14 cellular contexts compared by ENCODE assay signal in genomic region chr6:6588924-6589696, GRCh38. TPM values are rescaled to one million over a fixed set of nuclear protein-coding genes. Genes with fewer than 3 reads are reported as not detected.
A peak's percentile ranks its signal among the peaks of the same experiment; 100 is the strongest.
DNase-seq lines count a peak whose midpoint lies in the region; ATAC-seq and TF ChIP-seq lines count a peak whose summit lies in the region.
"Had no signal": no experiment of that assay in that cellular context is flagged by ENCODE, and none has a peak within 500 bp of the region (broad histone marks: within the 10 kb centered on the region; RNA-seq: fewer than 3 reads in every experiment).

No MANE protein-coding gene starts in this region.

- H3K4me3 Mint-ChIP-seq in activated T-cell treated with anti-CD3 and anti-CD28 coated beads, Interleukin-2, amount 50 U/mL, for 4 hours = peak overlapping the region; percentile 68

- H3K27ac ChIP-seq in Peyer's patch (peak overlapping the region; percentile 6 to 84 (median 48)), heart right ventricle (peak overlapping the region in 9 of 10 donors; percentile 5 to 87 (median 63)), thymus (ENCODE audit: low read depth) (peak overlapping the region; percentile 93)
- H3K27ac ChIP-seq: vagina had no signal

- 50 to 57% methylated on average over 8 of the region's 8 CpGs for WGBS in heart right ventricle, 2 donors
- WGBS in thymus = 45% methylated on average over 8 of the region's 8 CpGs

- intact Hi-C loops in heart right ventricle (cut with DNase I) = no loop called here

- peak in 1 of 2 donors; percentile 42 for ATAC-seq in activated T-cell treated with anti-CD3 and anti-CD28 coated beads, Interleukin-2, amount 50 U/mL, for 4 hours
- ATAC-seq in heart right ventricle = peak in 5 of 8 donors; percentile 29 to 68 (median 64)

- TF ChIP-seq CTCF in Peyer's patch (IDR thresholded peaks at IDR 0.05) (no peak), heart right ventricle (IDR thresholded peaks at IDR 0.05) (no peak)

- no peaks in the 10 kb centered on the region for H3K36me3 Mint-ChIP-seq in activated T-cell treated with anti-CD3 and anti-CD28 coated beads, Interleukin-2, amount 50 U/mL, for 4 hours (ENCODE audit: insufficient read depth)

- H3K4me1 ChIP-seq in Peyer's patch = peaks cover 0 to 20% (median 4%) of the 10 kb centered on the region in 4 donors
- H3K4me1 ChIP-seq in heart right ventricle = peaks cover 14 to 64% (median 47%) of the 10 kb centered on the region in 9 donors
- H3K4me1 ChIP-seq in thymus (ENCODE audit: control insufficient read depth, insufficient read depth, low read length) = peaks cover 26% of the 10 kb centered on the region
- H3K4me1 ChIP-seq: vagina had no signal

- peak overlapping the region in 2 of 4 donors; percentile 37 to 45 for H3K4me3 ChIP-seq in Peyer's patch
- peak overlapping the region in 6 of 10 donors; percentile 16 to 43 (median 21) for H3K4me3 ChIP-seq in heart right ventricle
- H3K4me3 ChIP-seq in thymus (ENCODE audit: low read length) = peak overlapping the region; percentile 8
- H3K4me3 ChIP-seq: vagina had no signal

- H3K9me3 Mint-ChIP-seq in activated T-cell treated with anti-CD3 and anti-CD28 coated beads, Interleukin-2, amount 50 U/mL, for 4 hours = no peaks in the 10 kb centered on the region

- DNase-seq in activated T-cell treated with anti-CD3 and anti-CD28 coated beads, Interleukin-2, amount 50 U/mL, for 4 hours = no peak
- DNase-seq in activated T-cell treated with anti-CD3 and anti-CD28 coated beads, Interleukin-2, amount 50 U/mL, for 48 hours = no peak
- DNase-seq in Peyer's patch = peak in 2 of 3 donors; percentile 50 to 58
- peak in 1 of 2 donors; percentile 23 for DNase-seq in heart right ventricle
- DNase-seq in NCI-H510A treated with DMSO at 0.1 percent for 48 hours (lab: John Stamatoyannopoulos, UW) = no peak
- no peak for DNase-seq in DMS 273 treated with DMSO at 0.1 percent for 48 hours (lab: John Stamatoyannopoulos, UW)
- no peak for DNase-seq in activated effector memory CD4-positive, alpha-beta T cell treated with anti-CD3 and anti-CD28 coated beads, Interleukin-2, amount 50 U/mL, for 16 hours
- DNase-seq: NCI-H1092; stimulated activated CD4-positive, alpha-beta T cell treated with anti-CD3 and anti-CD28 coated beads, Interleukin-2, amount 100 ng/mL, for 24 hours had no signal

- no peaks in the 10 kb centered on the region for H3K9me3 ChIP-seq in Peyer's patch
- no peaks in the 10 kb centered on the region for H3K9me3 ChIP-seq in heart right ventricle
- H3K9me3 ChIP-seq in thymus (ENCODE audit: control insufficient read depth) = no peaks in the 10 kb centered on the region
- H3K9me3 ChIP-seq: vagina had no signal

- no peak for TF ChIP-seq POLR2A in Peyer's patch (IDR thresholded peaks at IDR 0.05)

- H3K27me3 Mint-ChIP-seq in activated T-cell treated with anti-CD3 and anti-CD28 coated beads, Interleukin-2, amount 50 U/mL, for 4 hours (ENCODE audit: low read depth) = no peaks in the 10 kb centered on the region

- H3K36me3 ChIP-seq in Peyer's patch (no peaks in the 10 kb centered on the region), heart right ventricle (no peaks in the 10 kb centered on the region), thymus (ENCODE audit: control insufficient read depth, insufficient read depth) (no peaks in the 10 kb centered on the region)
- H3K36me3 ChIP-seq: vagina had no signal

- H3K27me3 ChIP-seq in Peyer's patch = no peaks in the 10 kb centered on the region
- no peaks in the 10 kb centered on the region for H3K27me3 ChIP-seq in heart right ventricle
- no peaks in the 10 kb centered on the region for H3K27me3 ChIP-seq in thymus (ENCODE audit: control insufficient read depth, insufficient read depth)
- H3K27me3 ChIP-seq: vagina had no signal

- H3K4me1 Mint-ChIP-seq in activated T-cell treated with anti-CD3 and anti-CD28 coated beads, Interleukin-2, amount 50 U/mL, for 4 hours (ENCODE audit: low read depth) = peaks cover 67% of the 10 kb centered on the region

RNA-seq across cellular contexts. Expression of gene LY86, which starts 0.6 kb away (rescaled TPM):
- total RNA-seq in activated T-cell treated with anti-CD3 and anti-CD28 coated beads, Interleukin-2, amount 50 U/mL, for 4 hours = under 1 TPM in 2 of 3 donors, not detected in 1; 0.16 to 0.25 TPM
- total RNA-seq in Peyer's patch (10 to 100 TPM in 1 of 4 donors, 1 to 10 TPM in 1, not detected in 2; 1.7 to 39.6 TPM), heart right ventricle (1 to 10 TPM in 4 of 10 donors, under 1 TPM in 6; 0.23 to 7.6 (median 0.91) TPM)
- polyA plus RNA-seq in heart right ventricle (1 to 10 TPM in 1 of 2 donors, under 1 TPM in 1; 0.29 to 1.1 TPM), thymus (17.1 TPM)
- total RNA-seq: glomerular endothelial cell, myocyte had no signal
- polyA plus RNA-seq: AG04450 had no signal

Comparison
In these comparisons a context has a peak if more than half of its experiments do, and no peak if none do; other contexts are left out.
1. DNase-seq: peak in Peyer's patch (2 of 3); none in activated T-cell treated with anti-CD3 and anti-CD28 coated beads, Interleukin-2, amount 50 U/mL, for 4 hours (single experiment), activated T-cell treated with anti-CD3 and anti-CD28 coated beads, Interleukin-2, amount 50 U/mL, for 48 hours (0 of 2), NCI-H510A treated with DMSO at 0.1 percent for 48 hours (single experiment), DMS 273 treated with DMSO at 0.1 percent for 48 hours (single experiment) and activated effector memory CD4-positive, alpha-beta T cell treated with anti-CD3 and anti-CD28 coated beads, Interleukin-2, amount 50 U/mL, for 16 hours (single experiment).
2. Peak in every context shown above with its lines, with median percentiles within 50 percentile points of each other: H3K27ac ChIP-seq.